Comparison of ENCODE assay signal across 8 cellular contexts in the genomic region with DNA sequence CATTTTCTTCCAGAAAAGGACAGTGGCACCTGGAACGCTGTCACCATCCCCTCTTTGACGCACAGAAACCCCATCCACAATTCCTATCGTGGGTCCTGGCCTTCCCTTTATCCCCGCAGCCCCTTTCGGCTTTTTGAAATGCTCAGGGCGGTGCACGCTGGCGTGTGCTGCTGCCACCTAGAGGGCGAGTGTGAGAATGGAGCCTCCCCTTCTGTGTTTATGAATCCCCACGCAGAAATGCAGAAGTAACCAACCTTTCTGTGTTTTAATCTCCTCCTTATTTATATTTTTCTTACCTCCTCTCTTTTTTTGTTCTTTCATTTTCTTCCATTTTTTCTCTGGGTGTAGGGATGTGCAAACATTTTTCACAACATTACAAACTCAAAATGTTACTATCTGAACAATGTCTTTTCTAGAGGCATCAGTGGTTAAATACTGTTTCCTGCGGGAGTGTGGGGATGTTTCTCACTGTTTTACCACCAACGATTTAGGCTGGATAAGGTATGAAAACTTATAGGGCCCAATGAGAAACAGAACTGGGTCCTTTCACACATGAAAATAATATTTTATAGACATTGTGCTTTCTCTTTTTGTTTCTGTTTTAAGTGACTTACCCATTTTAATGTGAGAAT. TPM values are rescaled to one million over a fixed set of nuclear protein-coding genes. Genes with fewer than 3 reads are reported as not detected.
A peak's percentile ranks its signal among the peaks of the same experiment; 100 is the strongest.
DNase-seq lines count a peak whose midpoint lies in the region; ATAC-seq and FAIRE-seq lines count a peak whose summit lies in the region.

No MANE protein-coding gene starts in this region.

- no peak for FAIRE-seq in small intestine (lab: Jason Lieb, UNC)

- H3K9me3 ChIP-seq in small intestine (ENCODE audit: control insufficient read depth, low read depth): no peaks in the 10 kb centered on the region

- H3K27me3 ChIP-seq in small intestine (ENCODE audit: control insufficient read depth in 2 of 2, insufficient read depth in 2 of 2, low read length in 2 of 2): no peaks in the 10 kb centered on the region

- H3K4me1 ChIP-seq in small intestine (ENCODE audit: control insufficient read depth in 2 of 2, insufficient read depth in 1 of 2, low read depth in 1 of 2, low read length in 1 of 2): no peaks in the 10 kb centered on the region

- ATAC-seq in GM21737 (IDR thresholded peaks at IDR 0.05; ENCODE audit: unreplicated experiment): peak; percentile 83

- H3K36me3 ChIP-seq in small intestine (ENCODE audit: control insufficient read depth in 2 of 2, insufficient read depth in 2 of 2, low read length in 2 of 2): no peaks in the 10 kb centered on the region

- H3K27ac ChIP-seq in small intestine (ENCODE audit: low read depth in 1 of 2, low read length in 1 of 2): no peak overlapping the region

- peak; percentile 13 for DNase-seq in GM04504 (ENCODE audit: low read depth)
- peak; percentile 35 for DNase-seq in Jurkat, Clone E6-1 (ENCODE audit: low read depth, low spot score)
- DNase-seq in SKM-1 (lab: John Stamatoyannopoulos, UW; ENCODE audit: unreplicated experiment): peak; percentile 39
- peak; percentile 29 for DNase-seq in amniotic epithelial cell (ENCODE audit: low read depth)
- DNase-seq in hippocampal formation (lab: John Stamatoyannopoulos, UW): peak; percentile 24 to 61
- peak; percentile 44 for DNase-seq in small intestine
- no peak for DNase-seq in mesenteric fat pad (ENCODE audit: low spot score)

- 5% methylated on average over 12 of the region's 12 CpGs for WGBS in small intestine, 3 donors

- H3K4me3 ChIP-seq in Jurkat, Clone E6-1 (ENCODE audit: low read length): peak overlapping the region; percentile 29
- peak overlapping the region in 1 of 2 donors; percentile 20 for H3K4me3 ChIP-seq in small intestine (ENCODE audit: low read depth in 1 of 2, low read length in 2 of 2)

RNA-seq across cellular contexts. Expression of gene TMA16, which starts 50.0 kb away (rescaled TPM):
- polyA plus RNA-seq in Jurkat, Clone E6-1 (2012; ENCODE audit: insufficient read depth, insufficient read length): 68.1 TPM
- polyA plus RNA-seq in small intestine: 10 to 100 TPM in 1 of 3 donors, 1 to 10 TPM in 2; 3.8 to 16.9 (median 4.6) TPM
- 18.3 TPM for total RNA-seq in mesenteric fat pad
